ENCODE assay signal across 4 cellular contexts in genomic region chr5:170071748-170072147, GRCh38.
TF ChIP-seq lines count a peak whose summit lies in the region.

No MANE protein-coding gene starts in this region.

TF ChIP-seq in A549, 52 proteins besides CTCF, POLR2A, EP300 and RAD21:
- no peak for TF ChIP-seq ATOH8 (CRISPR knock-in tag; IDR thresholded peaks at IDR 0.05; ENCODE audit: low read depth)
- TF ChIP-seq FOSL2 (IDR thresholded peaks at IDR 0.05) = no peak
- peak; percentile 69 for TF ChIP-seq FOSL2 (CRISPR knock-in tag; IDR thresholded peaks at IDR 0.05)
- TF ChIP-seq KDM1A (IDR thresholded peaks at IDR 0.05; ENCODE audit: low read depth) = no peak

TF ChIP-seq in HCT116, 20 proteins besides CTCF, POLR2A, EP300 and RAD21:
- TF ChIP-seq SIN3A (IDR thresholded peaks at IDR 0.05; ENCODE audit: low read depth) (no peak), FOSL1 (IDR thresholded peaks at IDR 0.05; ENCODE audit: low read depth) (peak; percentile 34; the same call in 1 of the 2 replicates), SP1 (IDR thresholded peaks at IDR 0.05; ENCODE audit: low read depth) (no peak)

TF ChIP-seq in GM12878, 131 proteins besides CTCF, POLR2A, EP300 and RAD21:
- no peak for TF ChIP-seq SMAD1 (IDR thresholded peaks at IDR 0.05; ENCODE audit: low read depth, partially characterized antibody)
- TF ChIP-seq MTA2 (IDR thresholded peaks at IDR 0.05; ENCODE audit: low read depth) = no peak
- no peak for TF ChIP-seq PRDM15 (CRISPR knock-in tag; IDR thresholded peaks at IDR 0.05)
- TF ChIP-seq NRF1 (conservative IDR thresholded peaks at IDR 0.05; ENCODE audit: low read depth, low read length) = no peak
- TF ChIP-seq SREBF2 (IDR thresholded peaks at IDR 0.05; ENCODE audit: low read length) = no peak
- TF ChIP-seq RELB (IDR thresholded peaks at IDR 0.05; ENCODE audit: low read depth) = no peak
- TF ChIP-seq FOXM1 (IDR thresholded peaks at IDR 0.05; ENCODE audit: low read depth, low read length) = no peak
- TF ChIP-seq SKIL (IDR thresholded peaks at IDR 0.05; ENCODE audit: low read depth, poor library complexity, severe bottlenecking) = no peak

TF ChIP-seq in endothelial cell of umbilical vein, 7 proteins besides CTCF, POLR2A, EP300 and RAD21:
- TF ChIP-seq POLR2AphosphoS5 (IDR thresholded peaks at IDR 0.05; ENCODE audit: insufficient read depth, low read depth, low read length) = no peak
- peak; percentile 16 for TF ChIP-seq JUN (IDR thresholded peaks at IDR 0.05; ENCODE audit: borderline replicate concordance, insufficient read depth, insufficient read length, low read depth)
- TF ChIP-seq FOS (IDR thresholded peaks at IDR 0.05; ENCODE audit: borderline replicate concordance, insufficient read depth, low read length) = no peak
